ENCODE assay signal across 21 cellular contexts in the genomic region with DNA sequence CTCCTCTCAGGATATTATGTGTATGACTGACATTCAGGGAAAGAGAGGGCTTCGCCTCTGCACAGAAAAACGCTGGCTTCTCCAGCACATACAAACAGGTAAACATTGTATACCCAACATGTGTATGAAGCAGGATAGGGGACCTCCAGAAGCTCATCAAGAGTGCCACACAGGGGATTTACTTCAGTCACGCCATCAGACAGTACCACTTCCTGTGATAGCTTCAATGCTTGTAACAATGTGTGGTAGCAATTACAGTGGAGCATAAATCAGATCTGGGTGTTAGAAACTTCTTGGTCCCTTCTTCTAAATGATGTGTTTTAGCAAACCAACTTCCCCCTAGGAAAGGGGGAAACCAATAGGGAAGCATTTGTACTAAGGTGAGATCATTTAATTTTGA.
DNase-seq lines count a peak whose midpoint lies in the region; ATAC-seq and TF ChIP-seq lines count a peak whose summit lies in the region.
"Had no signal": no experiment of that assay in that cellular context is flagged by ENCODE, and none has a peak within 500 bp of the region (broad histone marks: within the 10 kb centered on the region; RNA-seq: fewer than 3 reads in every experiment).

No MANE protein-coding gene starts in this region.

- no peaks in the 10 kb centered on the region for H3K36me3 Mint-ChIP-seq in endodermal cell (ENCODE audit: low read depth)

- H3K36me3 ChIP-seq in endodermal cell (ENCODE audit: control insufficient read depth, insufficient read depth, low read length) (peaks cover 4% of the 10 kb centered on the region), SJCRH30 (no peaks in the 10 kb centered on the region)
- H3K36me3 ChIP-seq: right atrium auricular region, uterus had no signal

- no peaks in the 10 kb centered on the region for H3K9me3 Mint-ChIP-seq in endodermal cell
- H3K9me3 Mint-ChIP-seq: activated CD4-positive, alpha-beta memory T cell treated with anti-CD3 and anti-CD28 coated beads, Interleukin-2, amount 10 ng/mL, durations not matched to agents 7 days and 5 days; activated naive CD4-positive, alpha-beta T cell treated with anti-CD3 and anti-CD28 coated beads for 36 hours; HFFc6; T-helper 1 cell treated with Interleukin-12 subunit alpha and Interleukin-12 subunit beta and Interleukin-4 antibody, amounts not matched to agents 30 μg/mL and 1 μg/mL, for 36 hours had no signal

- ATAC-seq in GM19328 (IDR thresholded peaks at IDR 0.05; ENCODE audit: unreplicated experiment) = peak; percentile 49
- peak; percentile 70 for ATAC-seq in HG03354 (IDR thresholded peaks at IDR 0.05; ENCODE audit: poor library complexity, severe bottlenecking, unreplicated experiment)

- no peaks in the 10 kb centered on the region for H3K9me3 ChIP-seq in endodermal cell (ENCODE audit: control insufficient read depth, low read length)
- peaks cover 4% of the 10 kb centered on the region; the same call in 1 of the 2 replicates for H3K9me3 ChIP-seq in SJCRH30 (replicated peaks)
- H3K9me3 ChIP-seq: right atrium auricular region, uterus had no signal

- peaks cover 77% of the 10 kb centered on the region for H3K4me1 Mint-ChIP-seq in endodermal cell

- no peak overlapping the region for H3K27ac ChIP-seq in endodermal cell (ENCODE audit: low read depth, low read length)
- H3K27ac ChIP-seq in SJCRH30 = no peak overlapping the region
- H3K27ac ChIP-seq: KMS-11, uterus had no signal

- no peak overlapping the region for H3K27ac Mint-ChIP-seq in endodermal cell
- H3K27ac Mint-ChIP-seq: activated CD4-positive, alpha-beta memory T cell treated with anti-CD3 and anti-CD28 coated beads, Interleukin-2, amount 10 ng/mL, durations not matched to agents 7 days and 5 days; activated naive CD4-positive, alpha-beta T cell treated with anti-CD3 and anti-CD28 coated beads for 36 hours; HFFc6; T-helper 1 cell treated with Interleukin-12 subunit alpha and Interleukin-12 subunit beta and Interleukin-4 antibody, amounts not matched to agents 30 μg/mL and 1 μg/mL, for 36 hours had no signal

- H3K27me3 Mint-ChIP-seq in endodermal cell (ENCODE audit: insufficient read depth) = no peaks in the 10 kb centered on the region
- H3K27me3 Mint-ChIP-seq: activated CD4-positive, alpha-beta memory T cell treated with anti-CD3 and anti-CD28 coated beads, Interleukin-2, amount 10 ng/mL, durations not matched to agents 7 days and 5 days had no signal

- H3K27me3 ChIP-seq in endodermal cell (ENCODE audit: control insufficient read depth, insufficient read depth, low read length, poor library complexity, severe bottlenecking) (no peaks in the 10 kb centered on the region), SJCRH30 (no peaks in the 10 kb centered on the region)
- H3K27me3 ChIP-seq: right atrium auricular region, uterus had no signal

- no peak for TF ChIP-seq CTCF in GM12865 (IDR thresholded peaks at IDR 0.05; ENCODE audit: insufficient read depth, low read depth, low read length, missing control alignments)
- TF ChIP-seq CTCF in endodermal cell (conservative IDR thresholded peaks at IDR 0.05) = no peak

- H3K4me3 ChIP-seq in GM12865 (ENCODE audit: low read depth, low read length) (no peak overlapping the region), endodermal cell (ENCODE audit: low read length) (no peak overlapping the region), SJCRH30 (no peak overlapping the region)
- H3K4me3 ChIP-seq: right atrium auricular region, uterus had no signal

- DNase-seq in GM12865 (ENCODE audit: low read depth) (peak; percentile 23), endodermal cell (peak; percentile 36), SJCRH30 (no peak), NCI-H128 (lab: John Stamatoyannopoulos, UW; ENCODE audit: unreplicated experiment) (no peak), ecto neural progenitor cell (ENCODE audit: low spot score) (no peak)
- DNase-seq in stimulated activated CD4-positive, alpha-beta T cell treated with anti-CD3 and anti-CD28 coated beads, Interleukin-15, amount 100 ng/mL, for 24 hours = no peak
- DNase-seq: activated CD4-positive, alpha-beta memory T cell treated with anti-CD3 and anti-CD28 coated beads, Interleukin-2, amount 10 ng/mL, durations not matched to agents 7 days and 5 days; activated naive CD4-positive, alpha-beta T cell treated with anti-CD3 and anti-CD28 coated beads for 36 hours; AML-193; central memory CD4-positive, alpha-beta T cell; DMS79 treated with DMSO at 0.1 percent for 48 hours; HFFc6; NCI-H1694; NCI-H510A; stimulated activated CD4-positive, alpha-beta T cell treated with anti-CD3 and anti-CD28 coated beads, Interleukin-4, amount 100 ng/mL, for 4 hours; uterus had no signal

- H3K4me1 ChIP-seq in endodermal cell (ENCODE audit: control insufficient read depth, insufficient read depth, low read length) (peaks cover 31% of the 10 kb centered on the region), SJCRH30 (peaks cover 8% of the 10 kb centered on the region)

- no peak overlapping the region for H3K4me3 Mint-ChIP-seq in endodermal cell
- H3K4me3 Mint-ChIP-seq: activated CD4-positive, alpha-beta memory T cell treated with anti-CD3 and anti-CD28 coated beads, Interleukin-2, amount 10 ng/mL, durations not matched to agents 7 days and 5 days; activated naive CD4-positive, alpha-beta T cell treated with anti-CD3 and anti-CD28 coated beads for 36 hours; HFFc6; T-helper 1 cell treated with Interleukin-12 subunit alpha and Interleukin-12 subunit beta and Interleukin-4 antibody, amounts not matched to agents 30 μg/mL and 1 μg/mL, for 36 hours had no signal

- 62% methylated on average over 3 of the region's 3 CpGs; no CpG with 5 or more reads in 1 of the 2 experiments for WGBS in endodermal cell (ENCODE audit: insufficient coverage in 1 of 2, insufficient read length in 1 of 2), 2 experiments

- H3K9ac ChIP-seq in endodermal cell (ENCODE audit: extremely low read depth, low read length, poor library complexity, severe bottlenecking) = no peak overlapping the region
- H3K9ac ChIP-seq: KMS-11 had no signal

Comparison
In these comparisons a context has a peak if more than half of its experiments do, and no peak if none do; other contexts are left out.
1. DNase-seq: peak in GM12865 (single experiment) and endodermal cell (single experiment); none in SJCRH30 (0 of 2), NCI-H128 (single experiment), stimulated activated CD4-positive, alpha-beta T cell treated with anti-CD3 and anti-CD28 coated beads, Interleukin-15, amount 100 ng/mL, for 24 hours (single experiment) and ecto neural progenitor cell (single experiment).